ENCODE assay signal across 8 cellular contexts in genomic region chr7:73703985-73704639, GRCh38. TPM values are rescaled to one million over a fixed set of nuclear protein-coding genes. Genes with fewer than 3 reads are reported as not detected.
A peak's percentile ranks its signal among the peaks of the same experiment; 100 is the strongest.
DNase-seq lines count a peak whose midpoint lies in the region; ATAC-seq and TF ChIP-seq lines count a peak whose summit lies in the region.

No MANE protein-coding gene starts in this region.

- H3K4me3 ChIP-seq in gastrocnemius medialis: peak overlapping the region in 2 of 4 donors; percentile 10 to 26

- H3K27me3 ChIP-seq in foreskin keratinocyte: no peaks in the 10 kb centered on the region
- H3K27me3 ChIP-seq in gastrocnemius medialis: no peaks in the 10 kb centered on the region

- H3K36me3 ChIP-seq in gastrocnemius medialis: peaks cover 0 to 12% of the 10 kb centered on the region in 2 donors

- TF ChIP-seq POLR2A in gastrocnemius medialis (IDR thresholded peaks at IDR 0.05): no peak

- DNase-seq in HEK293T (ENCODE audit: extremely low spot score) (peak; percentile 77), foreskin keratinocyte (no peak), gastrocnemius medialis (no peak), NCI-H748 (lab: John Stamatoyannopoulos, UW; ENCODE audit: unreplicated experiment) (no peak), NCI-H2081 treated with DMSO at 0.1 percent for 48 hours (lab: John Stamatoyannopoulos, UW) (no peak), RKO (ENCODE audit: low spot score) (no peak)
- DNase-seq in activated CD4-positive, alpha-beta T cell treated with anti-CD3 and anti-CD28 coated beads for 4 hours: peak; percentile 33 to 35

- CTCF ChIA-PET in HEK293T (lab: Yijun Ruan, JAX): no interaction called here

- TF ChIP-seq CTCF in foreskin keratinocyte (conservative IDR thresholded peaks at IDR 0.05): no peak
- TF ChIP-seq CTCF in gastrocnemius medialis (IDR thresholded peaks at IDR 0.05 in 4 of 5, conservative IDR thresholded peaks at IDR 0.05 in 1 of 5): no peak

- in situ Hi-C loops in gastrocnemius medialis (cut with MboI; ENCODE audit: low sequenced_read_pairs in 4 of 4): no loop called here

- H3K9me3 ChIP-seq in gastrocnemius medialis: no peaks in the 10 kb centered on the region

- intact Hi-C loops in gastrocnemius medialis (cut with DNase I; ENCODE audit: low total_unique reads): no loop called here

- POLR2A ChIA-PET in HEK293T (lab: Yijun Ruan, JAX): interaction anchor here (0.6 kb wide), 1 partner anchor 13 kb away, joined by 3 read pairs; no protein-coding TSS in a partner anchor

- no peak overlapping the region for H3K27ac ChIP-seq in foreskin keratinocyte
- no peak overlapping the region for H3K27ac ChIP-seq in gastrocnemius medialis

- H3K4me1 ChIP-seq in foreskin keratinocyte: peaks cover 6% of the 10 kb centered on the region
- H3K4me1 ChIP-seq in gastrocnemius medialis: no peaks in the 10 kb centered on the region

- peak; percentile 43 for ATAC-seq in foreskin keratinocyte
- peak; percentile 40 to 63 for ATAC-seq in gastrocnemius medialis
- ATAC-seq in GM19035 (IDR thresholded peaks at IDR 0.05; ENCODE audit: unreplicated experiment): no peak

TF ChIP-seq in HEK293T, 16 proteins besides CTCF, POLR2A, EP300 and RAD21:
- no peak for TF ChIP-seq HDGF (IDR thresholded peaks at IDR 0.05; ENCODE audit: borderline replicate concordance)

RNA-seq across cellular contexts. Expression of gene STX1A, which starts 15.4 kb away (rescaled TPM):
- 15.9 and 20.1 TPM in 2 replicates for total RNA-seq in foreskin keratinocyte
- 15.4 and 20.1 TPM in 2 replicates for polyA plus RNA-seq in foreskin keratinocyte
- total RNA-seq in gastrocnemius medialis: 1 to 10 TPM in 3 of 4 donors, under 1 TPM in 1; 0.83 to 8.1 (median 3.2) TPM

RNA-seq across cellular contexts. Expression of gene BUD23, which starts 20.7 kb away (rescaled TPM):
- total RNA-seq in foreskin keratinocyte (55.8 and 55.9 TPM in 2 replicates), gastrocnemius medialis (100 to 1,000 TPM in 3 of 4 donors, 10 to 100 TPM in 1; 83.9 to 128 (median 114) TPM)
- 93.8 and 94.2 TPM in 2 replicates for polyA plus RNA-seq in foreskin keratinocyte

RNA-seq across cellular contexts. Expression of gene DNAJC30, which starts 20.9 kb away (rescaled TPM):
- 4.1 and 4.2 TPM in 2 replicates for total RNA-seq in foreskin keratinocyte
- polyA plus RNA-seq in foreskin keratinocyte: 8.3 and 8.5 TPM in 2 replicates
- 10 to 100 TPM in 1 of 4 donors, 1 to 10 TPM in 3; 3.9 to 10.5 (median 5.6) TPM for total RNA-seq in gastrocnemius medialis

RNA-seq across cellular contexts. Expression of gene ABHD11, which starts 34.5 kb away (rescaled TPM):
- total RNA-seq in foreskin keratinocyte: 24.0 and 25.2 TPM in 2 replicates
- 34.2 and 34.5 TPM in 2 replicates for polyA plus RNA-seq in foreskin keratinocyte
- total RNA-seq in gastrocnemius medialis: 1 to 10 TPM; 3.2 to 9.4 (median 7.6) TPM

RNA-seq across cellular contexts. Expression of gene VPS37D, which starts 36.5 kb away (rescaled TPM):
- total RNA-seq in foreskin keratinocyte (1.4 and 2.1 TPM in 2 replicates), gastrocnemius medialis (1 to 10 TPM in 2 of 4 donors, under 1 TPM in 2; 0.64 to 2.5 (median 1.4) TPM)
- polyA plus RNA-seq in foreskin keratinocyte: 1.4 and 2.5 TPM in 2 replicates

Comparison
In these comparisons a context has a peak if more than half of its experiments do, and no peak if none do; other contexts are left out.
1. DNase-seq: peak in HEK293T (single experiment) and activated CD4-positive, alpha-beta T cell treated with anti-CD3 and anti-CD28 coated beads for 4 hours (2 of 2); none in foreskin keratinocyte (0 of 2), gastrocnemius medialis (0 of 2), NCI-H748 (single experiment), NCI-H2081 treated with DMSO at 0.1 percent for 48 hours (single experiment) and RKO (single experiment).